In genomic region chr7:47537716-47538640, GRCh38 we compare ENCODE assay signal across 10 cellular contexts. TPM values are rescaled to one million over a fixed set of nuclear protein-coding genes. Genes with fewer than 3 reads are reported as not detected.
DNase-seq lines count a peak whose midpoint lies in the region; TF ChIP-seq lines count a peak whose summit lies in the region.
"Had no signal": no experiment of that assay in that cellular context is flagged by ENCODE, and none has a peak within 500 bp of the region (broad histone marks: within the 10 kb centered on the region; RNA-seq: fewer than 3 reads in every experiment).

No MANE protein-coding gene starts in this region.

- peak overlapping the region; percentile 71 for H3K9ac ChIP-seq in skeletal muscle satellite cell (ENCODE audit: low read depth, low read length)

- peaks cover 52% of the 10 kb centered on the region for H3K4me1 Mint-ChIP-seq in brain

- H3K36me3 ChIP-seq in skeletal muscle satellite cell (ENCODE audit: insufficient read depth, low read length): no peaks in the 10 kb centered on the region

- TF ChIP-seq CTCF in brain (conservative IDR thresholded peaks at IDR 0.05): no peak

- DNase-seq in ELF-1 (ENCODE audit: low read depth, low spot score): peak; percentile 57
- peak; percentile 77 for DNase-seq in left kidney (ENCODE audit: low read depth, low spot score)
- DNase-seq in stimulated activated CD4-positive, alpha-beta T cell treated with anti-CD3 and anti-CD28 coated beads, Interleukin-15, amount 100 ng/mL, for 24 hours: no peak
- DNase-seq in activated CD4-positive, CD25-positive, alpha-beta regulatory T cell treated with anti-CD3 and anti-CD28 coated beads, Interleukin-2, amount 50 U/mL, for 72 hours: no peak
- no peak for DNase-seq in amygdala (lab: John Stamatoyannopoulos, UW)
- no peak for DNase-seq in T-helper 1 cell
- DNase-seq: DMS79 treated with DMSO at 0.1 percent for 48 hours, GOT3 had no signal

- peaks cover 24% of the 10 kb centered on the region for H3K4me1 ChIP-seq in skeletal muscle satellite cell (ENCODE audit: control insufficient read depth, insufficient read depth, low read length)

- peaks cover 21% of the 10 kb centered on the region for H3K27me3 Mint-ChIP-seq in brain

- H3K9me3 Mint-ChIP-seq in brain: peaks cover 0 to 2% (median 2%) of the 10 kb centered on the region in 5 experiments

- H3K4me3 ChIP-seq in skeletal muscle satellite cell (ENCODE audit: low read length): peak overlapping the region; percentile 70

- H3K4me3 Mint-ChIP-seq in brain: peak overlapping the region; percentile 72 to 86 (median 82)

- peak overlapping the region; percentile 91 for H3K4me2 ChIP-seq in skeletal muscle satellite cell (ENCODE audit: low read length)

- H3K36me3 Mint-ChIP-seq in brain: no peaks in the 10 kb centered on the region

- H3K27ac Mint-ChIP-seq in brain: peak overlapping the region in 4 of 5 experiments; percentile 66 to 96 (median 82)

- H3K27me3 ChIP-seq in skeletal muscle satellite cell (ENCODE audit: control insufficient read depth, insufficient read depth, low read length): no peaks in the 10 kb centered on the region

- H3K9me3 ChIP-seq in skeletal muscle satellite cell (replicated peaks; ENCODE audit: low read length): no peaks in the 10 kb centered on the region

RNA-seq across cellular contexts. Expression of gene TNS3, which starts 43.9 kb away (rescaled TPM):
- 28.1 TPM for polyA plus RNA-seq in brain (ENCODE audit: insufficient read depth, low read depth, low replicate concordance)
- total RNA-seq in skeletal muscle satellite cell (2012; rRNA removed): 9.9 and 11.4 TPM in 2 replicates

Comparison
In these comparisons a context has a peak if more than half of its experiments do, and no peak if none do; other contexts are left out.
1. DNase-seq: peak in ELF-1 (single experiment) and left kidney (single experiment); none in stimulated activated CD4-positive, alpha-beta T cell treated with anti-CD3 and anti-CD28 coated beads, Interleukin-15, amount 100 ng/mL, for 24 hours (single experiment), activated CD4-positive, CD25-positive, alpha-beta regulatory T cell treated with anti-CD3 and anti-CD28 coated beads, Interleukin-2, amount 50 U/mL, for 72 hours (single experiment), amygdala (0 of 56) and T-helper 1 cell (0 of 5).